15 cellular contexts compared by ENCODE assay signal in genomic region chr9:79691496-79691895, GRCh38.
DNase-seq lines count a peak whose midpoint lies in the region; ATAC-seq and TF ChIP-seq lines count a peak whose summit lies in the region.
"Had no signal": no experiment of that assay in that cellular context is flagged by ENCODE, and none has a peak within 500 bp of the region (broad histone marks: within the 10 kb centered on the region; RNA-seq: fewer than 3 reads in every experiment).

No MANE protein-coding gene starts in this region.

- no peak overlapping the region for H2BK5ac ChIP-seq in H9 (ENCODE audit: insufficient read length, low read length)
- H2BK5ac ChIP-seq in mesenchymal stem cell (ENCODE audit: low read depth, low read length, poor library complexity, severe bottlenecking) = no peak overlapping the region

- H3K18ac ChIP-seq in H9 (ENCODE audit: insufficient read length, low read depth, low read length) = no peak overlapping the region
- no peak overlapping the region for H3K18ac ChIP-seq in mesenchymal stem cell (ENCODE audit: low read depth in 1 of 2, low read length in 2 of 2)

- no peak overlapping the region for H3K4me3 Mint-ChIP-seq in H9
- H3K4me3 Mint-ChIP-seq in central memory CD8-positive, alpha-beta T cell = no peak overlapping the region
- H3K4me3 Mint-ChIP-seq: CD4-positive, alpha-beta T cell had no signal

- peaks cover 95% of the 10 kb centered on the region for H3K4me1 ChIP-seq in BLaER1
- H3K4me1 ChIP-seq in H9 (ENCODE audit: insufficient read depth, low read length) = peaks cover 10% of the 10 kb centered on the region; the same call in 1 of the 2 replicates
- H3K4me1 ChIP-seq in mesenchymal stem cell (ENCODE audit: control insufficient read depth, insufficient read depth, low read depth, low read length) = peaks cover 15% of the 10 kb centered on the region

- H3K4ac ChIP-seq in H9 (ENCODE audit: low read depth, low read length) (no peak overlapping the region), mesenchymal stem cell (ENCODE audit: low read depth in 1 of 2, low read length in 2 of 2) (no peak overlapping the region)

- H3K9ac ChIP-seq in BLaER1 (no peak overlapping the region), H9 (ENCODE audit: extremely low read depth, insufficient read length, low read length) (no peak overlapping the region), mesenchymal stem cell (ENCODE audit: low read length) (no peak overlapping the region)

- H3T11ph ChIP-seq in H9 (ENCODE audit: low read length) = no peak overlapping the region

- H3K9me3 Mint-ChIP-seq in H9 = no peaks in the 10 kb centered on the region
- H3K9me3 Mint-ChIP-seq in central memory CD8-positive, alpha-beta T cell = no peaks in the 10 kb centered on the region
- H3K9me3 Mint-ChIP-seq: CD4-positive, alpha-beta T cell had no signal

- no peaks in the 10 kb centered on the region for H3K23me2 ChIP-seq in H9 (ENCODE audit: insufficient read length, low read depth, low read length, poor library complexity, severe bottlenecking)

- peaks cover 100% of the 10 kb centered on the region for H4K20me1 ChIP-seq in BLaER1
- H4K20me1 ChIP-seq in H9 (ENCODE audit: control insufficient read depth, insufficient read depth, insufficient read length) = no peaks in the 10 kb centered on the region

- no peaks in the 10 kb centered on the region for H3K79me2 ChIP-seq in H9 (ENCODE audit: insufficient read depth, low read length)

- H3K36me3 ChIP-seq in BLaER1 (peaks cover 78% of the 10 kb centered on the region), mesenchymal stem cell (ENCODE audit: control insufficient read depth in 1 of 2, insufficient read depth in 2 of 2, low read depth in 1 of 2, low read length in 2 of 2) (peaks cover 0 to 6% of the 10 kb centered on the region in 2 experiments)

- ATAC-seq in central memory CD8-positive, alpha-beta T cell (replicated peaks; ENCODE audit: extremely low read depth, poor library complexity, severe bottlenecking) = no peak
- ATAC-seq: GM12878 had no signal

- H2BK15ac ChIP-seq in H9 (ENCODE audit: low read depth, low read length) = no peak overlapping the region
- H2BK15ac ChIP-seq in mesenchymal stem cell (ENCODE audit: low read depth, poor library complexity, severe bottlenecking) = no peak overlapping the region

- no peak overlapping the region for H3K4me3 ChIP-seq in BLaER1
- no peak overlapping the region for H3K4me3 ChIP-seq in mesenchymal stem cell (ENCODE audit: insufficient read depth in 1 of 2, low read depth in 1 of 2, low read length in 2 of 2)
- no peak overlapping the region for H3K4me3 ChIP-seq in coronary artery
- H3K4me3 ChIP-seq: GM12878 had no signal

- H3K27ac Mint-ChIP-seq in H9 = peak overlapping the region in 2 of 3 experiments; percentile 41 to 49; a peak in 1 of 7 replicates
- H3K27ac Mint-ChIP-seq in central memory CD8-positive, alpha-beta T cell (ENCODE audit: low read depth) = peak overlapping the region; percentile 35
- H3K27ac Mint-ChIP-seq: CD4-positive, alpha-beta T cell had no signal

- DNase-seq in H9 = no peak
- DNase-seq in central memory CD8-positive, alpha-beta T cell (ENCODE audit: low spot score in 2 of 2) = no peak
- DNase-seq in mesenchymal stem cell = no peak
- DNase-seq in coronary artery (ENCODE audit: low spot score) = no peak
- DNase-seq in NCI-H1417 treated with DMSO at 0.1 percent for 48 hours (lab: John Stamatoyannopoulos, UW) = no peak
- DNase-seq in NCI-H226 = no peak
- no peak for DNase-seq in activated CD4-positive, alpha-beta T cell treated with anti-CD3 and anti-CD28 coated beads for 48 hours
- DNase-seq: 8988T; AML-193; Calu3; CD4-positive, alpha-beta T cell; DMS 273 treated with DMSO at 0.1 percent for 48 hours; IMR-90 had no signal

- no peak overlapping the region for H4K8ac ChIP-seq in H9 (replicated peaks; ENCODE audit: insufficient read length, low read depth, low read length)
- no peak overlapping the region for H4K8ac ChIP-seq in mesenchymal stem cell (ENCODE audit: low read length)

- H3K23ac ChIP-seq in H9 (ENCODE audit: insufficient read length, low read depth, low read length) = no peak overlapping the region
- H3K23ac ChIP-seq in mesenchymal stem cell (ENCODE audit: low read length in 2 of 2) = no peak overlapping the region

- peaks cover 54% of the 10 kb centered on the region in 2 experiments for H3K4me1 Mint-ChIP-seq in H9
- H3K4me1 Mint-ChIP-seq in central memory CD8-positive, alpha-beta T cell = peaks cover 72% of the 10 kb centered on the region

- H3K79me1 ChIP-seq in H9 (ENCODE audit: insufficient read depth, low read depth, low read length, poor library complexity, severe bottlenecking) (no peaks in the 10 kb centered on the region), mesenchymal stem cell (replicated peaks; ENCODE audit: low read length, poor library complexity, severe bottlenecking) (peaks cover 25% of the 10 kb centered on the region)

- H3K27me3 ChIP-seq in BLaER1 (no peaks in the 10 kb centered on the region), H9 (ENCODE audit: insufficient read depth, low read length) (no peaks in the 10 kb centered on the region), mesenchymal stem cell (ENCODE audit: control insufficient read depth in 1 of 2, insufficient read depth in 1 of 2, low read length in 2 of 2) (no peaks in the 10 kb centered on the region)

- H3K27ac ChIP-seq in BLaER1 = no peak overlapping the region
- H3K27ac ChIP-seq in H9 (ENCODE audit: insufficient read length, low read depth, low read length) = no peak overlapping the region
- H3K27ac ChIP-seq in mesenchymal stem cell (ENCODE audit: low read length, poor library complexity, severe bottlenecking) = no peak overlapping the region
- no peak overlapping the region for H3K27ac ChIP-seq in coronary artery

- H2BK120ac ChIP-seq in H9 (ENCODE audit: low read depth, low read length, poor library complexity, severe bottlenecking) = no peak overlapping the region
- H2BK120ac ChIP-seq in mesenchymal stem cell (ENCODE audit: low read depth, low read length) = no peak overlapping the region

- H2AFZ ChIP-seq in H9 (ENCODE audit: low read length) (no peak overlapping the region), mesenchymal stem cell (ENCODE audit: low read depth, low read length) (no peak overlapping the region)

- WGBS in H9 (ENCODE audit: extremely low coverage, insufficient read length, low lambda C conversion rate) = no CpG with 5 or more reads among the region's 5 CpGs
- 97% methylated on average over 4 of the region's 5 CpGs for WGBS in mesenchymal stem cell

- no peak overlapping the region for H3K56ac ChIP-seq in H9 (ENCODE audit: insufficient read length, low read depth, low read length)

- H2BK20ac ChIP-seq in H9 (ENCODE audit: low read depth, low read length, poor library complexity, severe bottlenecking) = no peak overlapping the region

- H2AK5ac ChIP-seq in H9 (ENCODE audit: insufficient read length, low read length) (no peak overlapping the region), mesenchymal stem cell (ENCODE audit: low read length, severe bottlenecking) (peak overlapping the region; percentile 8)

- H2BK12ac ChIP-seq in H9 (ENCODE audit: insufficient read length, low read depth, low read length) (no peak overlapping the region), mesenchymal stem cell (ENCODE audit: low read length in 2 of 2) (no peak overlapping the region)

- H3K14ac ChIP-seq in H9 (ENCODE audit: insufficient read depth, low read length) (no peak overlapping the region), mesenchymal stem cell (ENCODE audit: low read length in 2 of 2) (no peak overlapping the region)

- H4K91ac ChIP-seq in H9 (ENCODE audit: insufficient read length, low read depth, low read length) = no peak overlapping the region
- H4K91ac ChIP-seq in mesenchymal stem cell (ENCODE audit: low read length) = no peak overlapping the region

- no peaks in the 10 kb centered on the region for H3K27me3 Mint-ChIP-seq in H9 (ENCODE audit: low read depth)
- no peaks in the 10 kb centered on the region for H3K27me3 Mint-ChIP-seq in central memory CD8-positive, alpha-beta T cell
- H3K27me3 Mint-ChIP-seq: CD4-positive, alpha-beta T cell had no signal

- TF ChIP-seq CTCF in H9 (conservative IDR thresholded peaks at IDR 0.05) = no peak
- TF ChIP-seq CTCF in coronary artery (IDR thresholded peaks at IDR 0.05) = no peak

- peak overlapping the region; percentile 62 for H3K4me2 ChIP-seq in BLaER1
- no peak overlapping the region for H3K4me2 ChIP-seq in H9 (ENCODE audit: insufficient read depth, insufficient read length, low read length)
- no peak overlapping the region for H3K4me2 ChIP-seq in mesenchymal stem cell (ENCODE audit: low read length, poor library complexity, severe bottlenecking)

- no peaks in the 10 kb centered on the region for H3K9me3 ChIP-seq in BLaER1
- H3K9me3 ChIP-seq in H9 (ENCODE audit: control insufficient read depth, low read depth, low read length) = no peaks in the 10 kb centered on the region
- H3K9me3 ChIP-seq in mesenchymal stem cell (ENCODE audit: control insufficient read depth, low read length) = no peaks in the 10 kb centered on the region

- H3K36me3 Mint-ChIP-seq in H9 (ENCODE audit: insufficient read depth in 1 of 3, low read depth in 3 of 3) = peaks cover 0 to 15% (median 9%) of the 10 kb centered on the region in 3 experiments; a peak in 4 of 7 replicates
- H3K36me3 Mint-ChIP-seq in central memory CD8-positive, alpha-beta T cell (ENCODE audit: insufficient read depth) = peaks cover 5% of the 10 kb centered on the region

- no peak overlapping the region for H4K5ac ChIP-seq in H9 (ENCODE audit: insufficient read length, low read depth, low read length)
